Comparison of ENCODE assay signal across 17 cellular contexts in genomic region chr6:32083812-32084768, GRCh38. TPM values are rescaled to one million over a fixed set of nuclear protein-coding genes. Genes with fewer than 3 reads are reported as not detected.
A peak's percentile ranks its signal among the peaks of the same experiment; 100 is the strongest.
DNase-seq lines count a peak whose midpoint lies in the region; ATAC-seq, FAIRE-seq and TF ChIP-seq lines count a peak whose summit lies in the region.
"Had no signal": no experiment of that assay in that cellular context is flagged by ENCODE, and none has a peak within 500 bp of the region (broad histone marks: within the 10 kb centered on the region; RNA-seq: fewer than 3 reads in every experiment).

No MANE protein-coding gene starts in this region.

- peaks cover 23% of the 10 kb centered on the region for H3K4me1 Mint-ChIP-seq in astrocyte (ENCODE audit: low read depth, unreplicated experiment)
- peaks cover 36% of the 10 kb centered on the region for H3K4me1 Mint-ChIP-seq in neural crest cell

- DNase-seq in PC-3 (no peak), astrocyte (ENCODE audit: low read depth) (no peak), neural crest cell (ENCODE audit: low read depth, low spot score) (no peak), tibial artery (no peak), OCI-M1 (lab: John Stamatoyannopoulos, UW) (no peak), NCI-H2227 (lab: John Stamatoyannopoulos, UW; ENCODE audit: unreplicated experiment) (no peak), MG63 (no peak)
- DNase-seq: AML-193; Caco-2; DMS53; NCI-H146; NCI-H226; NCI-H526 treated with DMSO at 0.1 percent for 48 hours; NK-92 treated with Interleukin-12 subunit alpha and Interleukin-12 subunit beta, amount 100 ng/mL, for 24 hours; SHP77 treated with DMSO at 0.1 percent for 48 hours had no signal

- CTCF ChIA-PET in PC-3 (lab: Charles Lee) = no interaction called here

- H3K9me3 ChIP-seq in PC-3 (ENCODE audit: low read length) (no peaks in the 10 kb centered on the region), astrocyte (ENCODE audit: insufficient read depth, low read depth, low read length) (no peaks in the 10 kb centered on the region), tibial artery (no peaks in the 10 kb centered on the region), MG63 (no peaks in the 10 kb centered on the region)
- H3K9me3 ChIP-seq: Caco-2 had no signal

- H3K36me3 Mint-ChIP-seq in astrocyte (ENCODE audit: low read depth, unreplicated experiment) = no peaks in the 10 kb centered on the region
- no peaks in the 10 kb centered on the region for H3K36me3 Mint-ChIP-seq in neural crest cell (ENCODE audit: low read depth)

- H3K4me3 ChIP-seq in PC-3 (ENCODE audit: low read length) (no peak overlapping the region), astrocyte (ENCODE audit: insufficient read depth, low read depth, low read length) (no peak overlapping the region), tibial artery (no peak overlapping the region), MG63 (no peak overlapping the region)

- peaks cover 64% of the 10 kb centered on the region for H3K4me1 ChIP-seq in PC-3 (ENCODE audit: insufficient read depth, low read length)
- peaks cover 42% of the 10 kb centered on the region for H3K4me1 ChIP-seq in astrocyte (ENCODE audit: insufficient read depth, low read length)
- H3K4me1 ChIP-seq in tibial artery = peaks cover 0 to 44% (median 27%) of the 10 kb centered on the region in 4 donors

- H3K9me2 ChIP-seq in PC-3 (replicated peaks; ENCODE audit: low read length) = no peaks in the 10 kb centered on the region

- no peaks in the 10 kb centered on the region for H3K36me3 ChIP-seq in PC-3 (ENCODE audit: low read depth, low read length)
- no peaks in the 10 kb centered on the region for H3K36me3 ChIP-seq in astrocyte (ENCODE audit: insufficient read depth, low read length)
- H3K36me3 ChIP-seq in tibial artery = peaks cover 0 to 41% (median 33%) of the 10 kb centered on the region in 3 donors
- no peaks in the 10 kb centered on the region for H3K36me3 ChIP-seq in MG63

- TF ChIP-seq CTCF in PC-3 (conservative IDR thresholded peaks at IDR 0.05; ENCODE audit: low read depth, low read length) = no peak
- no peak for TF ChIP-seq CTCF in astrocyte (IDR thresholded peaks at IDR 0.05; ENCODE audit: insufficient read depth, low read depth, low read length)
- TF ChIP-seq CTCF in neural crest cell (conservative IDR thresholded peaks at IDR 0.05) = no peak
- no peak for TF ChIP-seq CTCF in tibial artery (IDR thresholded peaks at IDR 0.05)

- H3K9me3 Mint-ChIP-seq in astrocyte (ENCODE audit: unreplicated experiment) = peaks cover 5% of the 10 kb centered on the region
- H3K9me3 Mint-ChIP-seq in neural crest cell = no peaks in the 10 kb centered on the region

- H3K27ac ChIP-seq in PC-3 (ENCODE audit: low read length) (peak overlapping the region; percentile 73), astrocyte (ENCODE audit: low read depth, low read length) (no peak overlapping the region), tibial artery (peak overlapping the region; percentile 67 to 70)

- ATAC-seq in PC-3 = no peak
- ATAC-seq: HCT116 had no signal

- H3K27me3 Mint-ChIP-seq in astrocyte (ENCODE audit: low read depth, unreplicated experiment) (peaks cover 78% of the 10 kb centered on the region), neural crest cell (ENCODE audit: low read depth) (peaks cover 16% of the 10 kb centered on the region)

- H2AFZ ChIP-seq in PC-3 (ENCODE audit: low read length) (no peak overlapping the region), astrocyte (ENCODE audit: low read depth, low read length) (no peak overlapping the region)

- no peaks in the 10 kb centered on the region for H3F3A ChIP-seq in PC-3 (ENCODE audit: low read length, unreplicated experiment)

- no peak for FAIRE-seq in astrocyte (lab: Jason Lieb, UNC)
- FAIRE-seq: GM12891 had no signal

- H3K27me3 ChIP-seq in PC-3 (ENCODE audit: low read length) (no peaks in the 10 kb centered on the region), astrocyte (ENCODE audit: insufficient read depth, low read length) (peaks cover 57% of the 10 kb centered on the region), tibial artery (no peaks in the 10 kb centered on the region), MG63 (no peaks in the 10 kb centered on the region)

- H3K4me3 Mint-ChIP-seq in astrocyte (ENCODE audit: unreplicated experiment) (no peak overlapping the region), neural crest cell (no peak overlapping the region)

- H3K27ac Mint-ChIP-seq in astrocyte (ENCODE audit: unreplicated experiment) = peak overlapping the region; percentile 12
- H3K27ac Mint-ChIP-seq in neural crest cell (ENCODE audit: unreplicated experiment) = peak overlapping the region; percentile 29

- POLR2A ChIA-PET in PC-3 (lab: Charles Lee; ENCODE audit: unreplicated experiment) = no interaction called here

- peak overlapping the region; percentile 71; the same call in 1 of the 2 replicates for H3K4me2 ChIP-seq in PC-3 (ENCODE audit: low read length)
- no peak overlapping the region for H3K4me2 ChIP-seq in astrocyte (ENCODE audit: low read length)

- no TSS peak for BruUV-seq in PC-3 (replicated peaks; lab: Mats Ljungman, UMichigan)

- intact Hi-C loops in PC-3 (cut with micrococcal nuclease) = loop anchor here (10.0 kb wide), 1 partner anchor 109 kb away; the partner anchor contains the start of gene DXO
- intact Hi-C loops in tibial artery (cut with DNase I; ENCODE audit: low total_unique reads) = no loop called here

- H4K20me1 ChIP-seq in PC-3 (ENCODE audit: low read length) (no peaks in the 10 kb centered on the region), astrocyte (ENCODE audit: insufficient read depth, low read length) (peaks cover 40% of the 10 kb centered on the region)

- no peaks in the 10 kb centered on the region for H3K79me2 ChIP-seq in PC-3 (ENCODE audit: low read length)
- no peaks in the 10 kb centered on the region for H3K79me2 ChIP-seq in astrocyte (ENCODE audit: insufficient read depth, low read length)

- H3K9ac ChIP-seq in PC-3 (ENCODE audit: low read length) (0 out of 2 replicates have a peak overlapping the region, but pooled peaks have one; percentile 5), astrocyte (ENCODE audit: low read length) (no peak overlapping the region)

RNA-seq across cellular contexts. Expression of gene TNXB, which starts 25.0 kb away (rescaled TPM):
- total RNA-seq in PC-3 (2014; rRNA removed) (2.9 and 3.3 TPM in 2 replicates), astrocyte (1.8 and 2.3 TPM in 2 replicates), neural crest cell (4.6 and 6.6 TPM in 2 replicates)
- total RNA-seq in MG63 (2014; rRNA removed; shearing (Covaris generic); ENCODE audit: low replicate concordance) = 0.44 and 3.6 TPM in 2 replicates

RNA-seq across cellular contexts. Expression of gene ATF6B, which starts 44.0 kb away (rescaled TPM):
- total RNA-seq in PC-3 (2014; rRNA removed) (33.4 and 35.7 TPM in 2 replicates), astrocyte (68.7 and 70.1 TPM in 2 replicates), neural crest cell (83.6 and 87.1 TPM in 2 replicates)
- 2.9 and 7.5 TPM in 2 replicates for total RNA-seq in MG63 (2014; rRNA removed; shearing (Covaris generic); ENCODE audit: low replicate concordance)

RNA-seq across cellular contexts. Expression of gene CYP21A2, which starts 45.9 kb away (rescaled TPM):
- total RNA-seq in PC-3 (2014; rRNA removed) = not detected in 2 replicates
- total RNA-seq in astrocyte = 0.11 and 0.46 TPM in 2 replicates
- total RNA-seq in neural crest cell = 0.23 TPM in 2 replicates
- not detected in 2 replicates for total RNA-seq in MG63 (2014; rRNA removed; shearing (Covaris generic); ENCODE audit: low replicate concordance)
- total RNA-seq: Caco-2 had no signal

RNA-seq across cellular contexts. Expression of gene FKBPL, which starts 46.0 kb away (rescaled TPM):
- total RNA-seq in PC-3 (2014; rRNA removed) (12.6 and 16.4 TPM in 2 replicates), astrocyte (5.2 TPM in 2 replicates), neural crest cell (12.4 and 13.0 TPM in 2 replicates)
- total RNA-seq in MG63 (2014; rRNA removed; shearing (Covaris generic); ENCODE audit: low replicate concordance) = 4.0 and 13.0 TPM in 2 replicates
